27 cellular contexts compared by ENCODE assay signal in the genomic region with DNA sequence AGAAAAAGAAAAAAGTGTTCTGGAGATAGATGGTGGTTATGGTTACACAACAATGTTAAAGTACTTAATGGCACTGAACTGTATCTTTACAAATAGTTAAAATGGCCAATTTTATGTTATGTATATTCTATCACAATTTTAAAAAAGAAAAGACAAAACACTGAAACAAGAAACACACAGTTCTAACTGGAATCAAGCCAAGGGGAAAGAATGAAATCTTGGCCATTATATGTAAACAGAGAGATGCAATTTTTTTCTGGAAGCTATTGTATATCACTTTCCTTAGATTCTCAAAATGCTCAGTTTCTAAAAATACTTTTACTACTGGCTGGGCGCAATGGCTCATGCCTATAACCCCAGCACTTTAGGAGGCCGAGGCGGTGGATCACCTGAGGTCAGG.
"Had no signal": no experiment of that assay in that cellular context is flagged by ENCODE, and none has a peak within 500 bp of the region (broad histone marks: within the 10 kb centered on the region; RNA-seq: fewer than 3 reads in every experiment).

No MANE protein-coding gene starts in this region.

- H3K36me3 Mint-ChIP-seq: natural killer cell had no signal

- H3K27me3 ChIP-seq: hepatocyte, neural progenitor cell, neutrophil, right atrium auricular region, right lobe of liver, stomach, testis, thyroid gland, transverse colon, upper lobe of left lung, vagina had no signal

- H3K27ac Mint-ChIP-seq: mesothelial cell of epicardium; naive B cell; natural killer cell; nephron progenitor cell; neural progenitor cell; progenitor cell of endocrine pancreas; stimulated activated naive B cell treated with anti-CD40 and anti-IgM and Interleukin-4, amounts not matched to agents 10 μg/mL and 1 μg/mL and 100 μg/mL, for 72 hours had no signal

- H3K36me3 ChIP-seq: lower lobe of right lung, neural progenitor cell, neutrophil, right atrium auricular region, right lobe of liver, stomach, thyroid gland, transverse colon, upper lobe of left lung, vagina had no signal

- DNase-seq: kidney glomerular epithelial cell; left cardiac atrium; left ventricle myocardium superior; lower lobe of right lung; mesendoderm; naive B cell; natural killer cell; nephron progenitor cell; occipital lobe; right lobe of liver; stimulated activated CD4-positive, alpha-beta T cell treated with anti-CD3 and anti-CD28 coated beads, Interleukin-1b, Interleukin-23, amount 100 ng/mL, for 48 hours; stimulated activated CD4-positive, alpha-beta T cell treated with anti-CD3 and anti-CD28 coated beads, Interleukin-2, amount 100 ng/mL, for 48 hours; stimulated activated naive B cell treated with anti-CD40 and anti-IgM and Interleukin-4, amounts not matched to agents 10 μg/mL and 1 μg/mL and 100 μg/mL, for 72 hours; stimulated activated naive CD8-positive, alpha-beta T cell treated with anti-CD3 and anti-CD28 coated beads, Interleukin-15, Interleukin-2, amounts not matched to agents 100 U/mL and 50 U/mL, for 24 hours; stomach; testis; thyroid gland; transverse colon had no signal

- H3K4me2 ChIP-seq: hepatocyte, neural progenitor cell, smooth muscle cell had no signal

- H3K9me3 ChIP-seq: lower lobe of right lung, neutrophil, right atrium auricular region, right lobe of liver, stomach, testis, thyroid gland, transverse colon, upper lobe of left lung, vagina had no signal

- H3K9me3 Mint-ChIP-seq: mesothelial cell of epicardium; naive B cell; natural killer cell; stimulated activated naive B cell treated with anti-CD40 and anti-IgM and Interleukin-4, amounts not matched to agents 10 μg/mL and 1 μg/mL and 100 μg/mL, for 72 hours had no signal

- H3K27me3 Mint-ChIP-seq: naive B cell; progenitor cell of endocrine pancreas; stimulated activated naive B cell treated with anti-CD40 and anti-IgM and Interleukin-4, amounts not matched to agents 10 μg/mL and 1 μg/mL and 100 μg/mL, for 72 hours had no signal

- H3K9ac ChIP-seq: neural progenitor cell had no signal

- H3K4me3 ChIP-seq: hepatocyte, lower lobe of right lung, neural progenitor cell, right atrium auricular region, right lobe of liver, smooth muscle cell, stomach, testis, thyroid gland, transverse colon, upper lobe of left lung, vagina had no signal

- H2AFZ ChIP-seq: hepatocyte, neural progenitor cell had no signal

- H3K27ac ChIP-seq: hepatocyte, lower lobe of right lung, neural progenitor cell, neutrophil, right atrium auricular region, right lobe of liver, stomach, testis, thyroid gland, transverse colon, upper lobe of left lung, vagina had no signal

- H3K4me3 Mint-ChIP-seq: mesothelial cell of epicardium; natural killer cell; nephron progenitor cell; neural progenitor cell; stimulated activated naive B cell treated with anti-CD40 and anti-IgM and Interleukin-4, amounts not matched to agents 10 μg/mL and 1 μg/mL and 100 μg/mL, for 72 hours had no signal
